In genomic region chr4:72564789-72565188, GRCh38 we compare ENCODE assay signal across 36 cellular contexts. TPM values are rescaled to one million over a fixed set of nuclear protein-coding genes. Genes with fewer than 3 reads are reported as not detected.
"Had no signal": no experiment of that assay in that cellular context is flagged by ENCODE, and none has a peak within 500 bp of the region (broad histone marks: within the 10 kb centered on the region; RNA-seq: fewer than 3 reads in every experiment).

No MANE protein-coding gene starts in this region.

- H3K36me3 ChIP-seq: adrenal gland, brain microvascular endothelial cell, breast epithelium had no signal

- H3K4me3 ChIP-seq: adrenal gland, body of pancreas, breast epithelium had no signal

- H3K27ac Mint-ChIP-seq: activated B cell treated with CpG ODN at 0.5 μM for 24 hours; activated CD4-positive, alpha-beta memory T cell treated with anti-CD3 and anti-CD28 coated beads for 36 hours; activated CD4-positive, alpha-beta T cell treated with anti-CD3 and anti-CD28 coated beads, Interleukin-2, amount 10 ng/mL, durations not matched to agents 24 days and 14 days; activated CD8-positive, alpha-beta T cell treated with anti-CD3 and anti-CD28 coated beads for 36 hours; activated naive CD4-positive, alpha-beta T cell treated with anti-CD3 and anti-CD28 coated beads for 36 hours; activated naive CD4-positive, alpha-beta T cell treated with anti-CD3 and anti-CD28 coated beads, Interleukin-2, amount 50 U/mL, for 72 hours; activated naive CD8-positive, alpha-beta T cell treated with anti-CD3 and anti-CD28 coated beads for 36 hours; activated T-cell treated with anti-CD3 and anti-CD28 coated beads, Interleukin-2, amount 50 U/mL, for 72 hours; activated T-helper 1 cell treated with anti-CD3 and anti-CD28 coated beads, Interleukin-12 subunit alpha, Interleukin-12 subunit beta, Interleukin-2, Interleukin-4 antibody, amounts not matched to agents 30 ng/mL and 10 ng/mL and 1 ng/mL, durations not matched to agents 14 hours and 24 hours and 36 hours; activated T-helper 17 cell treated with anti-CD3 and anti-CD28 coated beads, Interleukin-2, amount 50 U/mL, for 72 hours; T-cell; T-helper 17 cell had no signal

- ATAC-seq: activated CD8-positive, alpha-beta T cell treated with anti-CD3 and anti-CD28 coated beads for 36 hours; activated naive CD4-positive, alpha-beta T cell treated with anti-CD3 and anti-CD28 coated beads, Interleukin-2, amount 50 U/mL, for 72 hours; activated T-cell treated with anti-CD3 and anti-CD28 coated beads, Interleukin-2, amount 50 U/mL, for 4 hours; activated T-cell treated with anti-CD3 and anti-CD28 coated beads, Interleukin-2, amount 50 U/mL, for 72 hours; activated T-helper 17 cell treated with anti-CD3 and anti-CD28 coated beads, Interleukin-2, amount 50 U/mL, for 72 hours; body of pancreas; T-cell; T-helper 17 cell had no signal

- H3K4me1 ChIP-seq: breast epithelium had no signal

- H3K27me3 ChIP-seq: adrenal gland, body of pancreas, brain microvascular endothelial cell, breast epithelium had no signal

- DNase-seq: activated B cell treated with CpG ODN at 0.5 μM for 24 hours; activated CD4-positive, alpha-beta memory T cell treated with anti-CD3 and anti-CD28 coated beads for 36 hours; activated CD4-positive, alpha-beta T cell treated with anti-CD3 and anti-CD28 coated beads for 4 hours; activated CD4-positive, alpha-beta T cell treated with anti-CD3 and anti-CD28 coated beads, Interleukin-2, amount 10 ng/mL, durations not matched to agents 24 days and 14 days; activated CD4-positive, alpha-beta T cell treated with anti-CD3 and anti-CD28 coated beads, Interleukin-2, amount 50 U/mL, for 1 hour; activated CD4-positive, alpha-beta T cell treated with anti-CD3 and anti-CD28 coated beads, Interleukin-2, amount 50 U/mL, for 4 hours; activated CD4-positive, CD25-positive, alpha-beta regulatory T cell treated with anti-CD3 and anti-CD28 coated beads, Interleukin-2, amount 50 U/mL, for 72 hours; activated CD8-positive, alpha-beta memory T cell treated with anti-CD3 and anti-CD28 coated beads, Interleukin-2, amount 50 U/mL, for 4 hours; activated CD8-positive, alpha-beta T cell treated with anti-CD3 and anti-CD28 coated beads for 36 hours; activated effector memory CD4-positive, alpha-beta T cell treated with anti-CD3 and anti-CD28 coated beads, Interleukin-2, amount 50 U/mL, for 16 hours; activated gamma-delta T cell treated with Interleukin-2 at 50 U/mL for 16 hours; activated naive CD4-positive, alpha-beta T cell; activated naive CD4-positive, alpha-beta T cell treated with anti-CD3 and anti-CD28 coated beads for 36 hours; activated naive CD4-positive, alpha-beta T cell treated with anti-CD3 and anti-CD28 coated beads, Interleukin-2, amount 50 U/mL, for 16 hours; activated naive CD8-positive, alpha-beta T cell treated with anti-CD3 and anti-CD28 coated beads for 36 hours; activated T-cell treated with anti-CD3 and anti-CD28 coated beads for 4 hours; activated T-cell treated with anti-CD3 and anti-CD28 coated beads, Interleukin-2, amount 50 U/mL, for 1 hour; activated T-cell treated with anti-CD3 and anti-CD28 coated beads, Interleukin-2, amount 50 U/mL, for 4 hours; activated T-cell treated with anti-CD3 and anti-CD28 coated beads, Interleukin-2, amount 50 U/mL, for 72 hours; adrenal gland; aorta; body of pancreas; brain microvascular endothelial cell; central memory CD4-positive, alpha-beta T cell; T-cell; T-helper 17 cell; T1000 had no signal

- H3K27ac ChIP-seq: adrenal gland, body of pancreas, brain microvascular endothelial cell, breast epithelium, VCaP had no signal

- H3K36me3 Mint-ChIP-seq: activated CD4-positive, alpha-beta memory T cell treated with anti-CD3 and anti-CD28 coated beads for 36 hours; T-cell had no signal

- H3K9me3 Mint-ChIP-seq: activated B cell treated with CpG ODN at 0.5 μM for 24 hours; activated CD4-positive, alpha-beta memory T cell treated with anti-CD3 and anti-CD28 coated beads for 36 hours; activated CD4-positive, alpha-beta T cell treated with anti-CD3 and anti-CD28 coated beads, Interleukin-2, amount 10 ng/mL, durations not matched to agents 24 days and 14 days; activated naive CD4-positive, alpha-beta T cell treated with anti-CD3 and anti-CD28 coated beads for 36 hours; activated T-cell treated with anti-CD3 and anti-CD28 coated beads, Interleukin-2, amount 50 U/mL, for 4 hours; activated T-cell treated with anti-CD3 and anti-CD28 coated beads, Interleukin-2, amount 50 U/mL, for 72 hours; activated T-helper 1 cell treated with anti-CD3 and anti-CD28 coated beads, Interleukin-12 subunit alpha, Interleukin-12 subunit beta, Interleukin-2, Interleukin-4 antibody, amounts not matched to agents 30 ng/mL and 10 ng/mL and 1 ng/mL, durations not matched to agents 14 hours and 24 hours and 36 hours; activated T-helper 17 cell treated with anti-CD3 and anti-CD28 coated beads, Interleukin-2, amount 50 U/mL, for 72 hours; T-cell had no signal

- H3K4me3 Mint-ChIP-seq: activated B cell treated with CpG ODN at 0.5 μM for 24 hours; activated CD4-positive, alpha-beta memory T cell treated with anti-CD3 and anti-CD28 coated beads for 36 hours; activated CD4-positive, alpha-beta T cell treated with anti-CD3 and anti-CD28 coated beads, Interleukin-2, amount 10 ng/mL, durations not matched to agents 24 days and 14 days; activated CD8-positive, alpha-beta T cell treated with anti-CD3 and anti-CD28 coated beads for 36 hours; activated naive CD4-positive, alpha-beta T cell treated with anti-CD3 and anti-CD28 coated beads for 36 hours; activated naive CD8-positive, alpha-beta T cell treated with anti-CD3 and anti-CD28 coated beads for 36 hours; activated T-cell treated with anti-CD3 and anti-CD28 coated beads, Interleukin-2, amount 50 U/mL, for 4 hours; activated T-cell treated with anti-CD3 and anti-CD28 coated beads, Interleukin-2, amount 50 U/mL, for 72 hours; activated T-helper 1 cell treated with anti-CD3 and anti-CD28 coated beads, Interleukin-12 subunit alpha, Interleukin-12 subunit beta, Interleukin-2, Interleukin-4 antibody, amounts not matched to agents 30 ng/mL and 10 ng/mL and 1 ng/mL, durations not matched to agents 14 hours and 24 hours and 36 hours; activated T-helper 17 cell treated with anti-CD3 and anti-CD28 coated beads, Interleukin-2, amount 50 U/mL, for 72 hours; T-cell; T-helper 17 cell had no signal

- FAIRE-seq: astrocyte, TTC549 had no signal

- H3K9me3 ChIP-seq: adrenal gland, body of pancreas, breast epithelium had no signal

RNA-seq across cellular contexts. Expression of gene ADAMTS3, which starts 4.2 kb away (rescaled TPM):
- total RNA-seq: activated B cell treated with CpG ODN at 0.5 μM for 24 hours; activated CD4-positive, alpha-beta memory T cell treated with anti-CD3 and anti-CD28 coated beads for 36 hours; activated CD4-positive, alpha-beta T cell treated with anti-CD3 and anti-CD28 coated beads, Interleukin-2, amount 10 ng/mL, durations not matched to agents 24 days and 14 days; activated CD8-positive, alpha-beta T cell treated with anti-CD3 and anti-CD28 coated beads for 36 hours; activated naive CD4-positive, alpha-beta T cell treated with anti-CD3 and anti-CD28 coated beads for 36 hours; activated naive CD4-positive, alpha-beta T cell treated with anti-CD3 and anti-CD28 coated beads, Interleukin-2, amount 50 U/mL, for 72 hours; activated naive CD8-positive, alpha-beta T cell treated with anti-CD3 and anti-CD28 coated beads for 36 hours; activated T-cell treated with anti-CD3 and anti-CD28 coated beads, Interleukin-2, amount 50 U/mL, for 72 hours; activated T-helper 1 cell treated with anti-CD3 and anti-CD28 coated beads, Interleukin-12 subunit alpha, Interleukin-12 subunit beta, Interleukin-2, Interleukin-4 antibody, amounts not matched to agents 30 ng/mL and 10 ng/mL and 1 ng/mL, durations not matched to agents 14 hours and 24 hours and 36 hours; activated T-helper 17 cell treated with anti-CD3 and anti-CD28 coated beads, Interleukin-2, amount 50 U/mL, for 72 hours; T-cell; T-helper 1 cell treated with Interleukin-12 subunit alpha and Interleukin-12 subunit beta and Interleukin-4 antibody, amounts not matched to agents 30 ng/mL and 1 ng/mL, for 36 hours; T-helper 17 cell; T-helper 2 cell treated with Interferon-gamma antibody and Interleukin-4, amounts not matched to agents 100 ng/mL and 5 ng/mL, for 36 hours had no signal
